ENCODE assay signal across 8 cellular contexts in genomic region chr13:30143671-30144400, GRCh38.
DNase-seq lines count a peak whose midpoint lies in the region; ATAC-seq, FAIRE-seq and TF ChIP-seq lines count a peak whose summit lies in the region.
"Had no signal": no experiment of that assay in that cellular context is flagged by ENCODE, and none has a peak within 500 bp of the region (broad histone marks: within the 10 kb centered on the region; RNA-seq: fewer than 3 reads in every experiment).

No MANE protein-coding gene starts in this region.

- no peaks in the 10 kb centered on the region for H3K27me3 ChIP-seq in esophagus squamous epithelium

- peak overlapping the region; percentile 41 for H3K4me3 Mint-ChIP-seq in T-helper 17 cell
- H3K4me3 Mint-ChIP-seq in stimulated activated memory B cell treated with anti-CD40 and anti-IgM and Interleukin-4, amounts not matched to agents 10 μg/mL and 1 μg/mL and 100 μg/mL, for 72 hours, result no peak overlapping the region

- FAIRE-seq in GM19239 (lab: Jason Lieb, UNC) (peak; percentile 31), kidney (lab: Jason Lieb, UNC) (no peak)

- no peak for TF ChIP-seq POLR2A in esophagus squamous epithelium (IDR thresholded peaks at IDR 0.05)

- no peaks in the 10 kb centered on the region for H3K27me3 Mint-ChIP-seq in T-helper 17 cell
- H3K27me3 Mint-ChIP-seq in stimulated activated memory B cell treated with anti-CD40 and anti-IgM and Interleukin-4, amounts not matched to agents 10 μg/mL and 1 μg/mL and 100 μg/mL, for 72 hours, result peaks cover 54% of the 10 kb centered on the region

- H3K4me3 ChIP-seq in esophagus squamous epithelium (no peak overlapping the region), kidney (ENCODE audit: low read length in 2 of 2) (no peak overlapping the region)

- H3K9me3 ChIP-seq in T-helper 17 cell (ENCODE audit: control insufficient read depth, low read length, poor library complexity, severe bottlenecking) (no peaks in the 10 kb centered on the region), esophagus squamous epithelium (no peaks in the 10 kb centered on the region), kidney (ENCODE audit: control insufficient read depth in 1 of 2, low read length in 2 of 2) (no peaks in the 10 kb centered on the region)

- no peaks in the 10 kb centered on the region for H3K36me3 ChIP-seq in esophagus squamous epithelium
- no peaks in the 10 kb centered on the region for H3K36me3 ChIP-seq in kidney (ENCODE audit: control insufficient read depth in 1 of 2, insufficient read depth in 2 of 2, low read length in 2 of 2)

- peaks cover 2% of the 10 kb centered on the region for H3K9me3 Mint-ChIP-seq in stimulated activated memory B cell treated with anti-CD40 and anti-IgM and Interleukin-4, amounts not matched to agents 10 μg/mL and 1 μg/mL and 100 μg/mL, for 72 hours

- H3K4me1 Mint-ChIP-seq in T-helper 17 cell, result peaks cover 56% of the 10 kb centered on the region
- H3K4me1 Mint-ChIP-seq in stimulated activated memory B cell treated with anti-CD40 and anti-IgM and Interleukin-4, amounts not matched to agents 10 μg/mL and 1 μg/mL and 100 μg/mL, for 72 hours, result peaks cover 62% of the 10 kb centered on the region

- H3K36me3 Mint-ChIP-seq in T-helper 17 cell (ENCODE audit: low read depth), result peaks cover 4% of the 10 kb centered on the region
- no peaks in the 10 kb centered on the region for H3K36me3 Mint-ChIP-seq in stimulated activated memory B cell treated with anti-CD40 and anti-IgM and Interleukin-4, amounts not matched to agents 10 μg/mL and 1 μg/mL and 100 μg/mL, for 72 hours

- H3K4me1 ChIP-seq in esophagus squamous epithelium, result peaks cover 16 to 35% (median 28%) of the 10 kb centered on the region in 3 donors
- H3K4me1 ChIP-seq in kidney (ENCODE audit: control insufficient read depth in 1 of 2, insufficient read depth in 1 of 2, low read depth in 1 of 2, low read length in 2 of 2), result peaks cover 5 to 10% of the 10 kb centered on the region in 2 donors

- no peak for TF ChIP-seq CTCF in esophagus squamous epithelium (IDR thresholded peaks at IDR 0.05)
- no peak for TF ChIP-seq CTCF in kidney (IDR thresholded peaks at IDR 0.05; ENCODE audit: borderline replicate concordance, extremely low read depth, insufficient read depth)

- DNase-seq in GM19239 (ENCODE audit: insufficient read length, low spot score) (no peak), T-helper 17 cell (no peak), esophagus squamous epithelium (lab: John Stamatoyannopoulos, UW) (no peak), kidney (no peak), Ammon's horn (ENCODE audit: low spot score) (no peak), KBM-7 (no peak)
- DNase-seq: NCI-H1092 had no signal

- in situ Hi-C loops in KBM-7 (cut with MboI; ENCODE audit: low pct_unique_long_range_greater_than_20kb, low sequenced_read_pairs), result loop anchor here (25.0 kb wide), 2 partner anchors 418 to 893 kb away; no protein-coding TSS in a partner anchor

- H3K27ac ChIP-seq in esophagus squamous epithelium (peak overlapping the region; percentile 71 to 84 (median 76)), kidney (ENCODE audit: low read depth in 2 of 2, low read length in 2 of 2) (no peak overlapping the region)

- no peak overlapping the region for H3K9ac ChIP-seq in kidney (ENCODE audit: low read length in 2 of 2)

- WGBS in esophagus squamous epithelium, 2 donors, result 53 to 68% methylated on average over 5 of the region's 5 CpGs

- ATAC-seq in T-helper 17 cell, result no peak
- no peak for ATAC-seq in stimulated activated memory B cell treated with anti-CD40 and anti-IgM and Interleukin-4, amounts not matched to agents 10 μg/mL and 1 μg/mL and 100 μg/mL, for 72 hours

- peak overlapping the region; percentile 88 for H3K27ac Mint-ChIP-seq in T-helper 17 cell
- peak overlapping the region; percentile 41 for H3K27ac Mint-ChIP-seq in stimulated activated memory B cell treated with anti-CD40 and anti-IgM and Interleukin-4, amounts not matched to agents 10 μg/mL and 1 μg/mL and 100 μg/mL, for 72 hours

- intact Hi-C loops in esophagus squamous epithelium (cut with DNase I), result no loop called here
- intact Hi-C loops in kidney (cut with DNase I), result no loop called here

Comparison
In these comparisons a context has a peak if more than half of its experiments do, and no peak if none do; other contexts are left out.
1. H3K27ac ChIP-seq: peak in esophagus squamous epithelium (4 of 4); none in kidney (0 of 2).